In the genomic region with DNA sequence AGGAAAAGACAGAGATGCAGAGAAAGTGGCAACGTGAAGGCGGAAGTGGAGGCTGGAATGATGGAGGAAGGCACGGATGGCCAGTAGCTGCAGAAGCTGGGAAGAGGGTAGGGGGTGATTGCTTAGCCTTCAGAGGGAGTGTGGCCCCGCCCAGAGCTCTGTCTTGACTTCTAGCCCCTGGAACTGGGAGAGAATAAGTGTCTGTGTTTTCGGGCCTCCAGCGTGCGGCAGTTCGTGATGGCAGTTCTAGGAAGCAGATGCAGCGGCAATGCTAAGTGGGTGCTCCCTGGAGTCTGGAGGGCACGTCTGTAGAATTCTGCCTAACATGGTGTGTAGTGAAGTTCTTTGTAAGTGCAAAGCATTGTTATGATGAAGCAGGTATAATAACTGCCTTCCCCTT, we compare ENCODE assay signal across 16 cellular contexts.
"Had no signal": no experiment of that assay in that cellular context is flagged by ENCODE, and none has a peak within 500 bp of the region (broad histone marks: within the 10 kb centered on the region; RNA-seq: fewer than 3 reads in every experiment).

No MANE protein-coding gene starts in this region.

- H3K36me3 ChIP-seq: vagina had no signal

- ATAC-seq: foreskin keratinocyte; left cardiac atrium; left ventricle myocardium superior; naive thymus-derived CD4-positive, alpha-beta T cell had no signal

- H3K9me3 ChIP-seq: vagina had no signal

- H3K9me3 Mint-ChIP-seq: nephron progenitor cell had no signal

- H3K4me1 Mint-ChIP-seq: naive thymus-derived CD4-positive, alpha-beta T cell had no signal

- H3K4me1 ChIP-seq: foreskin keratinocyte, vagina had no signal

- H3K4me3 ChIP-seq: hepatocyte, lung, smooth muscle cell, vagina had no signal

- H3K27me3 ChIP-seq: foreskin keratinocyte, hepatocyte, vagina had no signal

- H3K4me3 Mint-ChIP-seq: naive thymus-derived CD4-positive, alpha-beta T cell; nephron progenitor cell had no signal

- H3K27ac ChIP-seq: foreskin keratinocyte, hepatocyte, vagina had no signal

- DNase-seq: dermis blood vessel endothelial cell; erythroblast; foreskin keratinocyte; kidney; left cardiac atrium; left ventricle myocardium superior; mesendoderm; naive thymus-derived CD4-positive, alpha-beta T cell; nephron progenitor cell; stimulated activated CD4-positive, alpha-beta T cell treated with anti-CD3 and anti-CD28 coated beads, Interleukin-2, amount 100 ng/mL, for 48 hours; stimulated activated naive CD4-positive, alpha-beta T cell treated with Interleukin-2 at 50 U/mL for 16 hours; trophoblast cell had no signal

- H3K36me3 Mint-ChIP-seq: naive thymus-derived CD4-positive, alpha-beta T cell had no signal

- H3K27ac Mint-ChIP-seq: naive thymus-derived CD4-positive, alpha-beta T cell; nephron progenitor cell had no signal
